In the genomic region with DNA sequence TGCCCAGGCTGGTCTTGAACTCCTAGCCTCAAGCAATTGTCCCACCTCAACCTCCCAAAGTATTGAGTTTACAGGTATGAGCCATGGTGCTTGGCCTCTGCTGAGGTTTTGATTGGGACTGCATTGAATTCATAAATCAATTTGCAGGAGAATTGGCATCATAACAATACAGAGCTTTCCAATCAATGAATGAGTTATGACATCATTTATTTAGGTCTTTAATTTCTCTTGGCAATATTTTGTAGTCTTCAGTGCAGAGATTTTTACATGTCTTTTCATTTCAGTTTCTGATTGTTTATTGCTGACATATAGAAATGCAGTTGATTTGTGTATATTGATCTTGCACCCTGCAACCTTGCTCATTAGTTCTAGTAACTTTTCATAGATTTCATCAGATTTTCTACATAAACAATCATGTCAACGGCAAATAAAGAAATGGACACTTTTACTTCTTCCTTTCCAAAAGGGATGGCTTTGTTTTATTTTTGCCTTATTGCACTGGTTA, we compare ENCODE assay signal across 3 cellular contexts.
TF ChIP-seq lines count a peak whose summit lies in the region.

No MANE protein-coding gene starts in this region.

TF ChIP-seq in A549, 52 proteins besides CTCF, POLR2A, EP300 and RAD21:
- no peak for TF ChIP-seq KDM1A (IDR thresholded peaks at IDR 0.05; ENCODE audit: low read depth)
- peak; percentile 32 for TF ChIP-seq MAFK (IDR thresholded peaks at IDR 0.05; ENCODE audit: partially characterized antibody)

TF ChIP-seq in IMR-90, 13 proteins besides CTCF, POLR2A, EP300 and RAD21:
- TF ChIP-seq CEBPB (IDR thresholded peaks at IDR 0.05; ENCODE audit: low read depth, low read length) (no peak), MAFK (IDR thresholded peaks at IDR 0.05; ENCODE audit: low read depth, low read length) (peak; percentile 17; the same call in 1 of the 2 replicates)

TF ChIP-seq in K562, 482 proteins besides CTCF, POLR2A, EP300 and RAD21:
- TF ChIP-seq ZNF316 (IDR thresholded peaks at IDR 0.05) (peak; percentile 50), C11orf30 (IDR thresholded peaks at IDR 0.05; ENCODE audit: low read depth) (peak; percentile 18; the same call in 1 of the 2 replicates), HNRNPH1 (optimal IDR thresholded peaks at IDR 0.05; ENCODE audit: low read depth, low read length) (no peak)
